ENCODE assay signal across 9 cellular contexts in the genomic region with DNA sequence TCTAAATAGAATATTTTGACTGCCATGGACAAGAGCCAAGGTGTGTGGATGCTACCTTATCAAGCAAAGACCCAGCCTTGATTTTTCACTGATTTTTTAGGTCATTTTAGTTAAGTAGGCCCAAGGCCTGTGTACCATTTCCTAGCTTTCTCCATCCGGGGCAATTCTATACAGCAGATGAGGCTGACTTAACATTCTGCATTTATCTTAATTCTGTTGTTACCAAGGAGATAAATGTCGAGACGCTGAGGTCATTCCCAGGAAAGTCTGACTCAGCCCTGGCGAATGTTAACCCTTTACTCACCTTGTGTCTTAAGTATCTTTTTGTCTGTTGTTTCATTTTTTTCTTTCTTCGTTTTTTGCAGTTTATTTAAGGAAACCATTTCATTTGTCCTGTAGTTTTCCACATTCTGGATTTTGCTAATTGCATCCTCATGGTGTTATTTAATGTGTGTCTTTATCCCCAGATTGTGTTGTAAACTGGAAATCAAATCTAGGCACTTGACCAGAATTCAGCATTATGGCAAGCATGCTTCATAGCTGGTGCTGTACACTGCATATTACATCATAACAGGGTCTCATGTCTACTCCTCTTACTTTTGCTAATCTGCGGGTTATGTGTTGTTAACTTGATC.
DNase-seq lines count a peak whose midpoint lies in the region; ATAC-seq, FAIRE-seq and TF ChIP-seq lines count a peak whose summit lies in the region.
"Had no signal": no experiment of that assay in that cellular context is flagged by ENCODE, and none has a peak within 500 bp of the region (broad histone marks: within the 10 kb centered on the region; RNA-seq: fewer than 3 reads in every experiment).

No MANE protein-coding gene starts in this region.

- H3K4me3 ChIP-seq in pancreas = no peak overlapping the region

- H3K36me3 ChIP-seq in pancreas = no peaks in the 10 kb centered on the region

- FAIRE-seq in pancreas (lab: Jason Lieb, UNC) = no peak

- intact Hi-C loops in pancreas (cut with DNase I) = no loop called here

- WGBS in pancreas, 2 donors = 29 to 35% methylated on average over 6 of the region's 6 CpGs

- no peaks in the 10 kb centered on the region for H3K4me1 ChIP-seq in pancreas

- H3K27ac ChIP-seq in epithelial cell of prostate = peak overlapping the region; percentile 67
- H3K27ac ChIP-seq in pancreas = peak overlapping the region in 1 of 4 donors; percentile 18

- H3K9me3 ChIP-seq in pancreas = peaks cover 0 to under 1% (median 0%) of the 10 kb centered on the region in 4 donors

- ATAC-seq in pancreas = peak; percentile 46 to 83 (median 67)
- ATAC-seq in HG02852 (IDR thresholded peaks at IDR 0.05; ENCODE audit: unreplicated experiment) = no peak
- ATAC-seq: activated CD8-positive, alpha-beta memory T cell treated with anti-CD3 and anti-CD28 coated beads, Interleukin-2, amount 10 ng/mL, durations not matched to agents 7 days and 5 days had no signal

- no peaks in the 10 kb centered on the region for H3K27me3 ChIP-seq in pancreas

- no peak for TF ChIP-seq CTCF in pancreas (IDR thresholded peaks at IDR 0.05)

- DNase-seq in GOT3 (lab: John Stamatoyannopoulos, UW) (peak; percentile 1), NCI-H226 (peak; percentile 91), epithelial cell of prostate (ENCODE audit: low read depth, low spot score) (peak; percentile 71), pancreas (peak in 1 of 6 donors; percentile 9), NCI-H2107 treated with DMSO at 0.1 percent for 48 hours (lab: John Stamatoyannopoulos, UW; ENCODE audit: unreplicated experiment) (no peak), putamen (ENCODE audit: low spot score) (no peak)
- DNase-seq in activated effector memory CD4-positive, alpha-beta T cell treated with Interleukin-2 at 50 U/mL for 16 hours = no peak
- DNase-seq: activated CD8-positive, alpha-beta memory T cell treated with anti-CD3 and anti-CD28 coated beads, Interleukin-2, amount 10 ng/mL, durations not matched to agents 7 days and 5 days had no signal

Comparison
In these comparisons a context has a peak if more than half of its experiments do, and no peak if none do; other contexts are left out.
1. DNase-seq: peak in GOT3 (single experiment), NCI-H226 (single experiment) and epithelial cell of prostate (single experiment); none in activated effector memory CD4-positive, alpha-beta T cell treated with Interleukin-2 at 50 U/mL for 16 hours (single experiment), NCI-H2107 treated with DMSO at 0.1 percent for 48 hours (single experiment) and putamen (single experiment).